ENCODE assay signal across 1 cellular context in the genomic region with DNA sequence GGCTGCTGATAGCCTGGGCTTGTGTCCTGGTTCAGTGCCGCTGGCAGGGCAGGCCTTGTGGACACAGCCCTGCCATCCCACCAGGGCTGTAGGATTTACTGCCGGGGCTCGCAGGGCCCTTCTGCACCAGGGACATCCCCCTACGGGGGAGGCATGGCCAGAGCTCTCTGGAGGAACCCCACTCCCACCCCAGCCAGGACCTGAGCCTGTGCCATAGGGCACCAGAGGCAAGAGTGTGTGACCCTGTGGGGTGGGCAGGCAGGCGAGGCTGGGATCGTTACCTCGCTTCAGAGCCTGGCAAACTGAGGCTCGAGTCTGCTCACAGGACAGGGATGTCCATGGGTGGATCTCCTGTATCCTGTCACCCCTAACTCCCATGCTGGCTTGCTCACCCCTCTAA.
TF ChIP-seq lines count a peak whose summit lies in the region.

No MANE protein-coding gene starts in this region.

TF ChIP-seq in SK-N-SH treated with all-trans-retinoic acid at 6 μM for 48 hours, 23 proteins besides CTCF, POLR2A, EP300 and RAD21 (continued from another document):
- TF ChIP-seq PPARA (CRISPR knock-in tag; IDR thresholded peaks at IDR 0.05; ENCODE audit: borderline replicate concordance), result no peak
TF ChIP-seq in SK-N-SH treated with all-trans-retinoic acid at 6 μM for 48 hours: peak in this region for 0.
